8 cellular contexts compared by ENCODE assay signal in the genomic region with DNA sequence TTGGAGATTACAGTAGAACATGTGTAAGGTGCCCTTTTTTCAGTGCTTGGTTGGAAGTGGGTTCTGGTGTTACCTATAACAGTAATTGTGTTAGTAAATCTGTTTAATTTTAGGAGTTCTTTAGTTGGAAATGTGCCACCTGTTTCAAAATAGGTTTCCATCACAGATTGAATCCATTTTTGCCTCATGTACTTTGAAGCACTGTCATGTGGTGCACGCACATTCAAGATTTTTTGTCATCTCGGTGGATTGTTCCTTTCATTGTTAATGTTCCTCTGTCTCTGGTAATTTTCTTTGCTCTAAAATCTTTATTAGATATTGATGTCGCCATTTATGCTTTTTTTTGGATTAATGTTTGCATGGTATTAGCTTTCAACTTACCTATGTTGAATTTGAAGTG. TPM values are rescaled to one million over a fixed set of nuclear protein-coding genes. Genes with fewer than 3 reads are reported as not detected.
A peak's percentile ranks its signal among the peaks of the same experiment; 100 is the strongest.
DNase-seq lines count a peak whose midpoint lies in the region; ATAC-seq and TF ChIP-seq lines count a peak whose summit lies in the region.

No MANE protein-coding gene starts in this region.

- H3K4me3 ChIP-seq in lower lobe of right lung = peak overlapping the region; percentile 98

- H3K4me1 Mint-ChIP-seq in stimulated activated naive CD8-positive, alpha-beta T cell treated with anti-CD3 and anti-CD28 coated beads, Interleukin-15, Interleukin-2, amounts not matched to agents 100 ng/mL and 50 ng/mL, for 24 hours (ENCODE audit: low read depth) = peaks cover 55% of the 10 kb centered on the region
- peaks cover 26% of the 10 kb centered on the region for H3K4me1 Mint-ChIP-seq in activated naive CD8-positive, alpha-beta T cell treated with anti-CD3 and anti-CD28 coated beads, Interleukin-2, amount 10 ng/mL, durations not matched to agents 7 days and 5 days

- intact Hi-C loops in lower lobe of right lung (cut with DNase I) = no loop called here

- no peak for ATAC-seq in stimulated activated naive CD8-positive, alpha-beta T cell treated with anti-CD3 and anti-CD28 coated beads, Interleukin-15, Interleukin-2, amounts not matched to agents 100 U/mL and 50 U/mL, for 24 hours
- ATAC-seq in activated naive CD8-positive, alpha-beta T cell treated with anti-CD3 and anti-CD28 coated beads, Interleukin-2, amount 10 ng/mL, durations not matched to agents 7 days and 5 days (ENCODE audit: low read depth) = no peak
- no peak for ATAC-seq in lower lobe of right lung

- H3K27me3 Mint-ChIP-seq in stimulated activated naive CD8-positive, alpha-beta T cell treated with anti-CD3 and anti-CD28 coated beads, Interleukin-15, Interleukin-2, amounts not matched to agents 100 ng/mL and 50 ng/mL, for 24 hours = peaks cover 16% of the 10 kb centered on the region
- no peaks in the 10 kb centered on the region for H3K27me3 Mint-ChIP-seq in activated naive CD8-positive, alpha-beta T cell treated with anti-CD3 and anti-CD28 coated beads, Interleukin-2, amount 10 ng/mL, durations not matched to agents 7 days and 5 days

- peaks cover 27% of the 10 kb centered on the region for H3K4me1 ChIP-seq in lower lobe of right lung

- no peaks in the 10 kb centered on the region for H3K36me3 ChIP-seq in lower lobe of right lung

- H3K4me3 Mint-ChIP-seq in stimulated activated naive CD8-positive, alpha-beta T cell treated with anti-CD3 and anti-CD28 coated beads, Interleukin-15, Interleukin-2, amounts not matched to agents 100 ng/mL and 50 ng/mL, for 24 hours = peak overlapping the region; percentile 93
- peak overlapping the region; percentile 91 for H3K4me3 Mint-ChIP-seq in activated naive CD8-positive, alpha-beta T cell treated with anti-CD3 and anti-CD28 coated beads, Interleukin-2, amount 10 ng/mL, durations not matched to agents 7 days and 5 days

- no peak for DNase-seq in stimulated activated naive CD8-positive, alpha-beta T cell treated with anti-CD3 and anti-CD28 coated beads, Interleukin-15, Interleukin-2, amounts not matched to agents 100 U/mL and 50 U/mL, for 24 hours
- no peak for DNase-seq in activated naive CD8-positive, alpha-beta T cell treated with anti-CD3 and anti-CD28 coated beads, Interleukin-2, amount 10 ng/mL, durations not matched to agents 7 days and 5 days
- no peak for DNase-seq in lower lobe of right lung
- DNase-seq in cerebellum (ENCODE audit: low spot score) = no peak
- no peak for DNase-seq in central memory CD4-positive, alpha-beta T cell
- DNase-seq in GM20000 (ENCODE audit: low spot score) = no peak
- DNase-seq in substantia nigra (lab: John Stamatoyannopoulos, UW) = no peak

- no peak for TF ChIP-seq CTCF in lower lobe of right lung (IDR thresholded peaks at IDR 0.05)
- no peak for TF ChIP-seq CTCF in GM20000 (IDR thresholded peaks at IDR 0.05; ENCODE audit: extremely low read depth, missing control alignments)

- H3K36me3 Mint-ChIP-seq in stimulated activated naive CD8-positive, alpha-beta T cell treated with anti-CD3 and anti-CD28 coated beads, Interleukin-15, Interleukin-2, amounts not matched to agents 100 ng/mL and 50 ng/mL, for 24 hours (ENCODE audit: low read depth) = peaks cover 38% of the 10 kb centered on the region
- peaks cover 39% of the 10 kb centered on the region for H3K36me3 Mint-ChIP-seq in activated naive CD8-positive, alpha-beta T cell treated with anti-CD3 and anti-CD28 coated beads, Interleukin-2, amount 10 ng/mL, durations not matched to agents 7 days and 5 days

- H3K27me3 ChIP-seq in lower lobe of right lung (ENCODE audit: low read depth) = no peaks in the 10 kb centered on the region

- POLR2A ChIA-PET in activated naive CD8-positive, alpha-beta T cell treated with anti-CD3 and anti-CD28 coated beads, Interleukin-2, amount 10 ng/mL, durations not matched to agents 7 days and 5 days (lab: Charles Lee) = no interaction called here

- H3K9me3 Mint-ChIP-seq in stimulated activated naive CD8-positive, alpha-beta T cell treated with anti-CD3 and anti-CD28 coated beads, Interleukin-15, Interleukin-2, amounts not matched to agents 100 ng/mL and 50 ng/mL, for 24 hours = peaks cover 24% of the 10 kb centered on the region
- H3K9me3 Mint-ChIP-seq in activated naive CD8-positive, alpha-beta T cell treated with anti-CD3 and anti-CD28 coated beads, Interleukin-2, amount 10 ng/mL, durations not matched to agents 7 days and 5 days = peaks cover 19% of the 10 kb centered on the region

- H3K27ac Mint-ChIP-seq in stimulated activated naive CD8-positive, alpha-beta T cell treated with anti-CD3 and anti-CD28 coated beads, Interleukin-15, Interleukin-2, amounts not matched to agents 100 ng/mL and 50 ng/mL, for 24 hours = peak overlapping the region; percentile 75
- H3K27ac Mint-ChIP-seq in activated naive CD8-positive, alpha-beta T cell treated with anti-CD3 and anti-CD28 coated beads, Interleukin-2, amount 10 ng/mL, durations not matched to agents 7 days and 5 days = peak overlapping the region; percentile 75

- no peaks in the 10 kb centered on the region for H3K9me3 ChIP-seq in lower lobe of right lung

- H3K27ac ChIP-seq in lower lobe of right lung (no peak overlapping the region), substantia nigra (ENCODE audit: low read depth, low read length, poor library complexity, severe bottlenecking) (no peak overlapping the region)

RNA-seq across cellular contexts. Expression of a gene that starts 1.3 kb away (rescaled TPM):
- total RNA-seq in activated naive CD8-positive, alpha-beta T cell treated with anti-CD3 and anti-CD28 coated beads, Interleukin-2, amount 10 ng/mL, durations not matched to agents 7 days and 5 days = 10 to 100 TPM; 34.2 to 39.0 TPM
- total RNA-seq in lower lobe of right lung (48.6 TPM), cerebellum (80.0 TPM)
